ENCODE assay signal across 30 cellular contexts in genomic region chr1:97770376-97770775, GRCh38.
"Had no signal": no experiment of that assay in that cellular context is flagged by ENCODE, and none has a peak within 500 bp of the region (broad histone marks: within the 10 kb centered on the region; RNA-seq: fewer than 3 reads in every experiment).

No MANE protein-coding gene starts in this region.

- H3K27ac ChIP-seq: adrenal gland, ascending aorta, breast epithelium, cardiac muscle cell, epithelial cell of prostate, esophagus squamous epithelium, gastroesophageal sphincter, WERI-Rb-1 had no signal

- DNase-seq: activated B cell treated with CpG ODN at 0.5 μM for 24 hours; activated CD4-positive, alpha-beta T cell treated with anti-CD3 and anti-CD28 coated beads for 48 hours; activated CD4-positive, alpha-beta T cell treated with anti-CD3 and anti-CD28 coated beads, Interleukin-2, amount 50 U/mL, for 1 hour; activated CD4-positive, alpha-beta T cell treated with anti-CD3 and anti-CD28 coated beads, Interleukin-2, amount 50 U/mL, for 48 hours; activated CD8-positive, alpha-beta memory T cell treated with anti-CD3 and anti-CD28 coated beads for 24 hours; activated CD8-positive, alpha-beta T cell treated with anti-CD3 and anti-CD28 coated beads for 36 hours; activated effector memory CD4-positive, alpha-beta T cell treated with Interleukin-2 at 50 U/mL for 16 hours; activated gamma-delta T cell treated with Interleukin-2 at 50 U/mL for 16 hours; activated naive CD4-positive, alpha-beta T cell treated with anti-CD3 and anti-CD28 coated beads, Interleukin-2, amount 50 U/mL, for 16 hours; activated naive CD4-positive, alpha-beta T cell treated with Interleukin-2 at 50 U/mL for 16 hours; activated T-cell treated with anti-CD3 and anti-CD28 coated beads, Interleukin-2, amount 50 U/mL, for 4 hours; adrenal gland; central memory CD4-positive, alpha-beta T cell; cortex of kidney; dermis blood vessel endothelial cell; effector CD4-positive, alpha-beta T cell; effector memory CD8-positive, alpha-beta T cell; esophagus squamous epithelium; foreskin melanocyte; T-helper 1 cell; T-helper 17 cell; T1000; WERI-Rb-1 had no signal

- H3K36me3 ChIP-seq: adrenal gland, ascending aorta, breast epithelium, cardiac muscle cell, gastroesophageal sphincter, WERI-Rb-1 had no signal

- FAIRE-seq: colon, endothelial cell of umbilical vein had no signal

- H3K4me3 ChIP-seq: adrenal gland, ascending aorta, breast epithelium, cardiac muscle cell, esophagus squamous epithelium, gastroesophageal sphincter had no signal

- H3K27me3 ChIP-seq: adrenal gland, ascending aorta, breast epithelium, cardiac muscle cell, esophagus squamous epithelium, gastroesophageal sphincter had no signal

- H3K9me3 ChIP-seq: adrenal gland, ascending aorta had no signal

- H3K4me1 ChIP-seq: adrenal gland, ascending aorta, breast epithelium, esophagus squamous epithelium, gastroesophageal sphincter had no signal
